ENCODE assay signal across 9 cellular contexts in genomic region chr1:202162418-202163280, GRCh38. TPM values are rescaled to one million over a fixed set of nuclear protein-coding genes. Genes with fewer than 3 reads are reported as not detected.
DNase-seq lines count a peak whose midpoint lies in the region; ATAC-seq and TF ChIP-seq lines count a peak whose summit lies in the region.
"Had no signal": no experiment of that assay in that cellular context is flagged by ENCODE, and none has a peak within 500 bp of the region (broad histone marks: within the 10 kb centered on the region; RNA-seq: fewer than 3 reads in every experiment).

No MANE protein-coding gene starts in this region.

- TF ChIP-seq CTCF in GM23338 (conservative IDR thresholded peaks at IDR 0.05; ENCODE audit: low read depth in 2 of 2) (no peak), spleen (IDR thresholded peaks at IDR 0.05 in 8 of 11, conservative IDR thresholded peaks at IDR 0.05 in 3 of 11) (no peak)

- peaks cover 59% of the 10 kb centered on the region for H3K4me1 Mint-ChIP-seq in GM23338

- peaks cover 3% of the 10 kb centered on the region; the same call in 1 of the 3 replicates for H3K9me3 Mint-ChIP-seq in GM23338

- H3K4me3 ChIP-seq in GM23338 (no peak overlapping the region), spleen (peak overlapping the region in 1 of 8 donors; percentile 71)
- H3K4me3 ChIP-seq: coronary artery had no signal

- H3K9me2 ChIP-seq in GM23338 (ENCODE audit: insufficient read depth), result no peaks in the 10 kb centered on the region

- intact Hi-C loops in spleen (cut with DNase I; ENCODE audit: low total_unique reads), result no loop called here

- no peak for TF ChIP-seq POLR2A in spleen (IDR thresholded peaks at IDR 0.05)

- H3K27me3 ChIP-seq in GM23338 (ENCODE audit: insufficient read depth), result no peaks in the 10 kb centered on the region
- no peaks in the 10 kb centered on the region for H3K27me3 ChIP-seq in spleen (replicated peaks in 1 of 7)

- ATAC-seq in GM23338 (no peak), HG02852 (IDR thresholded peaks at IDR 0.05; ENCODE audit: unreplicated experiment) (no peak)

- 21 to 30% (median 26%) methylated on average over 10 to 15 of the region's 15 CpGs for WGBS in spleen, 5 donors

- H3K36me3 ChIP-seq in GM23338 (ENCODE audit: insufficient read depth) (no peaks in the 10 kb centered on the region), spleen (peaks cover 0 to 5% (median 2%) of the 10 kb centered on the region in 6 donors)

- no peaks in the 10 kb centered on the region for H4K20me1 ChIP-seq in GM23338 (replicated peaks; ENCODE audit: insufficient read depth)

- no peak for DNase-seq in GM23338 (ENCODE audit: low spot score)
- DNase-seq in SKM-1 treated with dmso at 0.1 percent for 144 hours (lab: John Stamatoyannopoulos, UW; ENCODE audit: unreplicated experiment), result peak; percentile 75
- DNase-seq in caudate nucleus (lab: John Stamatoyannopoulos, UW), result peak in 9 of 61 donors; percentile 11 to 48 (median 23)
- peak; percentile 86 for DNase-seq in spleen
- no peak for DNase-seq in DMS153 treated with DMSO at 0.1 percent for 48 hours (lab: John Stamatoyannopoulos, UW; ENCODE audit: unreplicated experiment)
- no peak for DNase-seq in foreskin melanocyte

- peak overlapping the region; percentile 69; the same call in 1 of the 2 replicates for H2AFZ ChIP-seq in GM23338

- no peak overlapping the region; the same call in 1 of the 2 replicates for H3K27ac Mint-ChIP-seq in GM23338

- H3K4me3 Mint-ChIP-seq in GM23338, result no peak overlapping the region

- H3K27me3 Mint-ChIP-seq in GM23338 (ENCODE audit: insufficient read depth, low read depth, poor library complexity), result peaks cover 19% of the 10 kb centered on the region

- no peaks in the 10 kb centered on the region for H3K36me3 Mint-ChIP-seq in GM23338 (ENCODE audit: low read depth)

- H3F3A ChIP-seq in GM23338 (replicated peaks; ENCODE audit: low read depth), result 0 out of 2 replicates have a peak, but pooled peaks cover 2% of the 10 kb centered on the region

- no peak overlapping the region for H3K4me2 ChIP-seq in GM23338

- no peak overlapping the region for H3K27ac ChIP-seq in GM23338 (ENCODE audit: low read depth)
- peak overlapping the region; percentile 8 for H3K27ac ChIP-seq in caudate nucleus (ENCODE audit: low read depth, low read length)
- peak overlapping the region; percentile 84 to 96 (median 92) for H3K27ac ChIP-seq in spleen
- H3K27ac ChIP-seq: coronary artery had no signal

- no peaks in the 10 kb centered on the region for H3K9me3 ChIP-seq in spleen

- no peaks in the 10 kb centered on the region for H3K79me2 ChIP-seq in GM23338 (replicated peaks; ENCODE audit: insufficient read depth)

- peaks cover 14% of the 10 kb centered on the region for H3K4me1 ChIP-seq in GM23338 (ENCODE audit: insufficient read depth)
- peaks cover 58 to 93% (median 84%) of the 10 kb centered on the region in 6 donors for H3K4me1 ChIP-seq in spleen

TF ChIP-seq in GM23338, 12 proteins besides CTCF, POLR2A, EP300 and RAD21:
- no peak for TF ChIP-seq ZNF331 (CRISPR knock-in tag; IDR thresholded peaks at IDR 0.05; ENCODE audit: low read depth)
TF ChIP-seq in GM23338: peak in this region for 0.

RNA-seq across cellular contexts. Expression of gene PTPN7, which starts 2.2 kb away (rescaled TPM):
- total RNA-seq in GM23338 (2014; rRNA removed; shearing (Covaris generic)), result 0.12 TPM in 1 of 2 replicates, not detected in the other
- polyA plus RNA-seq in GM23338 (2016; fragmentation: Nextera tagmentation; extraction: Ambion mirVana), result 0.33 TPM in 1 of 2 replicates, not detected in the other
- 10 to 100 TPM; 33.1 to 49.0 (median 42.3) TPM for total RNA-seq in spleen
- polyA plus RNA-seq in spleen, result 10 to 100 TPM; 27.8 to 34.2 (median 34.0) TPM
- total RNA-seq: G401 had no signal

RNA-seq across cellular contexts. Expression of gene ARL8A, which starts 18.1 kb away (rescaled TPM):
- 29.7 and 30.3 TPM in 2 replicates for total RNA-seq in GM23338 (2014; rRNA removed; shearing (Covaris generic))
- polyA plus RNA-seq in GM23338 (2016; fragmentation: Nextera tagmentation; extraction: Ambion mirVana) (28.5 and 32.7 TPM in 2 replicates), spleen (10 to 100 TPM; 16.2 to 31.4 (median 18.4) TPM)
- total RNA-seq in spleen, result 100 to 1,000 TPM in 2 of 7 donors, 10 to 100 TPM in 5; 36.2 to 104 (median 78.0) TPM

RNA-seq across cellular contexts. Expression of gene LGR6, which starts 30.9 kb away (rescaled TPM):
- 0.58 and 0.66 TPM in 2 replicates for total RNA-seq in GM23338 (2014; rRNA removed; shearing (Covaris generic))
- polyA plus RNA-seq in GM23338 (2016; fragmentation: Nextera tagmentation; extraction: Ambion mirVana), result 0.89 and 0.96 TPM in 2 replicates
- total RNA-seq in spleen, result 10 to 100 TPM in 3 of 7 donors, 1 to 10 TPM in 4; 1.9 to 24.5 (median 8.6) TPM
- polyA plus RNA-seq in spleen, result 1 to 10 TPM in 2 of 3 donors, under 1 TPM in 1; 0.61 to 3.3 (median 2.0) TPM
- total RNA-seq: G401 had no signal

RNA-seq across cellular contexts. Expression of gene GPR37L1, which starts 39.9 kb away (rescaled TPM):
- total RNA-seq in GM23338 (2014; rRNA removed; shearing (Covaris generic)), result 0.21 TPM in 1 of 2 replicates, not detected in the other
- polyA plus RNA-seq in GM23338 (2016; fragmentation: Nextera tagmentation; extraction: Ambion mirVana), result 0.08 and 0.19 TPM in 2 replicates
- total RNA-seq in spleen, result not detected
- under 1 TPM in 1 of 3 donors, not detected in 2; 0.16 TPM for polyA plus RNA-seq in spleen
- total RNA-seq: G401 had no signal

Comparison
In these comparisons a context has a peak if more than half of its experiments do, and no peak if none do; other contexts are left out.
1. DNase-seq: peak in SKM-1 treated with dmso at 0.1 percent for 144 hours (single experiment) and spleen (single experiment); none in GM23338 (single experiment), DMS153 treated with DMSO at 0.1 percent for 48 hours (single experiment) and foreskin melanocyte (single experiment).
2. RNA of gene PTPN7, which starts 2.2 kb away (total RNA-seq): 33.1 to 49.0 TPM in spleen; 0.12 TPM in GM23338; every median in the first group is over 10 times any median in the second.